In genomic region chr1:24952413-24952841, GRCh38 we compare ENCODE assay signal across 12 cellular contexts. TPM values are rescaled to one million over a fixed set of nuclear protein-coding genes. Genes with fewer than 3 reads are reported as not detected.
DNase-seq lines count a peak whose midpoint lies in the region; ATAC-seq and TF ChIP-seq lines count a peak whose summit lies in the region.
"Had no signal": no experiment of that assay in that cellular context is flagged by ENCODE, and none has a peak within 500 bp of the region (broad histone marks: within the 10 kb centered on the region; RNA-seq: fewer than 3 reads in every experiment).

No MANE protein-coding gene starts in this region.

- H3K27ac Mint-ChIP-seq in activated naive CD8-positive, alpha-beta T cell treated with anti-CD3 and anti-CD28 coated beads, Interleukin-2, amount 50 U/mL, for 24 hours: peak overlapping the region; percentile 95

- POLR2A ChIA-PET in OCI-LY7 (lab: Charles Lee): interaction anchor here (0.5 to 0.6 kb wide), 3 partner anchors 12 to 498 kb away, joined by 3 to 5 read pairs (median 4); no protein-coding TSS in a partner anchor

- no peaks in the 10 kb centered on the region for H3K9me2 ChIP-seq in OCI-LY7 (ENCODE audit: insufficient read depth, low read length)

- peaks cover 7% of the 10 kb centered on the region; the same call in 1 of the 2 replicates for H3K36me3 ChIP-seq in OCI-LY7 (ENCODE audit: insufficient read depth, low read length)
- H3K36me3 ChIP-seq in stomach: no peaks in the 10 kb centered on the region

- H3K4me1 Mint-ChIP-seq in activated naive CD8-positive, alpha-beta T cell treated with anti-CD3 and anti-CD28 coated beads, Interleukin-2, amount 50 U/mL, for 24 hours: peaks cover 97% of the 10 kb centered on the region

- H3K4me3 ChIP-seq in OCI-LY7 (ENCODE audit: low read depth, low read length, poor library complexity, severe bottlenecking) (no peak overlapping the region), stomach (no peak overlapping the region)

- no peak overlapping the region for H2AFZ ChIP-seq in OCI-LY7 (ENCODE audit: low read length)

- H3K79me2 ChIP-seq in OCI-LY7 (ENCODE audit: insufficient read depth, low read depth, low read length): no peaks in the 10 kb centered on the region

- CTCF ChIA-PET in OCI-LY7 (lab: Charles Lee; ENCODE audit: unreplicated experiment): interaction anchor here (0.5 to 1.1 kb wide), 6 partner anchors 11 to 747 kb away, joined by 3 to 5 read pairs (median 4); no protein-coding TSS in a partner anchor

- H3K9me3 ChIP-seq in OCI-LY7 (ENCODE audit: low read length): no peaks in the 10 kb centered on the region
- H3K9me3 ChIP-seq in stomach: no peaks in the 10 kb centered on the region

- H3K9me3 Mint-ChIP-seq in activated naive CD8-positive, alpha-beta T cell treated with anti-CD3 and anti-CD28 coated beads, Interleukin-2, amount 50 U/mL, for 24 hours: no peaks in the 10 kb centered on the region

- peak; percentile 37 for ATAC-seq in activated naive CD8-positive, alpha-beta T cell treated with anti-CD3 and anti-CD28 coated beads, Interleukin-2, amount 50 U/mL, for 24 hours
- ATAC-seq in GM18868 (IDR thresholded peaks at IDR 0.05; ENCODE audit: unreplicated experiment) (no peak), HG02588 (IDR thresholded peaks at IDR 0.05; ENCODE audit: unreplicated experiment) (no peak)
- ATAC-seq: activated CD4-positive, CD25-positive, alpha-beta regulatory T cell treated with anti-CD3 and anti-CD28 coated beads, Interleukin-2, amount 50 U/mL, for 24 hours had no signal

- no TSS peak for BruUV-seq in OCI-LY7 (replicated peaks; lab: Mats Ljungman, UMichigan)

- WGBS in stomach, 5 donors: 34 to 42% (median 38%) methylated on average over 5 of the region's 5 CpGs

- H4K20me1 ChIP-seq in OCI-LY7 (ENCODE audit: insufficient read depth, low read length): peaks cover 6% of the 10 kb centered on the region

- no peaks in the 10 kb centered on the region for H3K27me3 Mint-ChIP-seq in activated naive CD8-positive, alpha-beta T cell treated with anti-CD3 and anti-CD28 coated beads, Interleukin-2, amount 50 U/mL, for 24 hours

- H3K4me2 ChIP-seq in OCI-LY7 (ENCODE audit: low read length): peak overlapping the region; percentile 13
- H3K4me2 ChIP-seq: KMS-11 had no signal

- intact Hi-C loops in OCI-LY7 (cut with micrococcal nuclease; ENCODE audit: unreplicated experiment): loop anchor here (1.0 kb wide), 1 partner anchor 85 kb away; no protein-coding TSS in a partner anchor
- intact Hi-C loops in stomach (cut with DNase I; ENCODE audit: low total_unique reads): no loop called here

- DNase-seq in stimulated activated CD4-positive, alpha-beta T cell treated with anti-CD3 and anti-CD28 coated beads, Interleukin-1b, Interleukin-23, amount 100 ng/mL, for 48 hours: peak; percentile 45
- DNase-seq in stimulated activated CD4-positive, alpha-beta T cell treated with anti-CD3 and anti-CD28 coated beads, Interleukin-2, amount 100 ng/mL, for 48 hours: no peak
- peak; percentile 43 for DNase-seq in OCI-LY7 (ENCODE audit: low spot score)
- peak; percentile 60 for DNase-seq in activated naive CD8-positive, alpha-beta T cell treated with anti-CD3 and anti-CD28 coated beads, Interleukin-2, amount 50 U/mL, for 24 hours
- DNase-seq in stomach: no peak
- no peak for DNase-seq in DMS53 treated with DMSO at 0.1 percent for 48 hours (lab: John Stamatoyannopoulos, UW; ENCODE audit: unreplicated experiment)
- DNase-seq: foreskin fibroblast had no signal

- no peak for TF ChIP-seq EP300 in stomach (IDR thresholded peaks at IDR 0.05)

- H3K4me3 Mint-ChIP-seq in activated naive CD8-positive, alpha-beta T cell treated with anti-CD3 and anti-CD28 coated beads, Interleukin-2, amount 50 U/mL, for 24 hours: peak overlapping the region; percentile 69

- TF ChIP-seq POLR2A in stomach (IDR thresholded peaks at IDR 0.05): no peak

- peaks cover 0 to 5% (median 0%) of the 10 kb centered on the region in 3 donors for H3K27me3 ChIP-seq in stomach

- TF ChIP-seq CTCF in OCI-LY7 (conservative IDR thresholded peaks at IDR 0.05; ENCODE audit: low read length) (peak; percentile 56; the same call in 1 of the 2 replicates), stomach (IDR thresholded peaks at IDR 0.05) (no peak)

- H3K36me3 Mint-ChIP-seq in activated naive CD8-positive, alpha-beta T cell treated with anti-CD3 and anti-CD28 coated beads, Interleukin-2, amount 50 U/mL, for 24 hours (ENCODE audit: low read depth): peaks cover 87% of the 10 kb centered on the region

- H3K27ac ChIP-seq in OCI-LY7 (ENCODE audit: low read depth, low read length, poor library complexity, severe bottlenecking) (no peak overlapping the region), stomach (no peak overlapping the region)
- H3K27ac ChIP-seq: C4-2B, KMS-11 had no signal

- H3K4me1 ChIP-seq in OCI-LY7 (ENCODE audit: insufficient read depth, low read length, poor library complexity, severe bottlenecking) (peaks cover 63% of the 10 kb centered on the region), stomach (no peaks in the 10 kb centered on the region)

RNA-seq across cellular contexts. Expression of gene RUNX3, which starts 22.4 kb away (rescaled TPM):
- total RNA-seq in OCI-LY7 (2014; rRNA removed; shearing (Covaris generic)): 9.5 and 12.2 TPM in 2 replicates
- total RNA-seq in OCI-LY7 (2022): 39.5 and 41.1 TPM in 2 replicates
- total RNA-seq in stomach: 1 to 10 TPM in 3 of 5 donors, under 1 TPM in 1, not detected in 1; 0.29 to 6.1 (median 3.2) TPM
- polyA plus RNA-seq in stomach: 1 to 10 TPM; 1.5 to 4.0 (median 2.6) TPM

Comparison
In these comparisons a context has a peak if more than half of its experiments do, and no peak if none do; other contexts are left out.
1. DNase-seq: peak in stimulated activated CD4-positive, alpha-beta T cell treated with anti-CD3 and anti-CD28 coated beads, Interleukin-1b, Interleukin-23, amount 100 ng/mL, for 48 hours (single experiment), OCI-LY7 (single experiment) and activated naive CD8-positive, alpha-beta T cell treated with anti-CD3 and anti-CD28 coated beads, Interleukin-2, amount 50 U/mL, for 24 hours (single experiment); none in stimulated activated CD4-positive, alpha-beta T cell treated with anti-CD3 and anti-CD28 coated beads, Interleukin-2, amount 100 ng/mL, for 48 hours (0 of 2), stomach (single experiment) and DMS53 treated with DMSO at 0.1 percent for 48 hours (single experiment).